1 cellular context compared by ENCODE assay signal in genomic region chrX:108091266-108091877, GRCh38.
TF ChIP-seq lines count a peak whose summit lies in the region.

Gene ATG4A, plus strand, starts transcription at chrX:108091778. Its CDS starts 49 bp downstream, at chrX:108091827.
A gene with protein sequence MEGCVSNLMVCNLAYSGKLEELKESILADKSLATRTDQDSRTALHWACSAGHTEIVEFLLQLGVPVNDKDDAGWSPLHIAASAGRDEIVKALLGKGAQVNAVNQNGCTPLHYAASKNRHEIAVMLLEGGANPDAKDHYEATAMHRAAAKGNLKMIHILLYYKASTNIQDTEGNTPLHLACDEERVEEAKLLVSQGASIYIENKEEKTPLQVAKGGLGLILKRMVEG (minus strand): TSS chrX:108091542. CDS start chrX:108091520, 22 bp downstream.

TF ChIP-seq in SK-N-SH treated with all-trans-retinoic acid at 6 μM for 48 hours, 23 proteins besides CTCF, POLR2A, EP300 and RAD21 (continued from another document):
- TF ChIP-seq PPARA (CRISPR knock-in tag; IDR thresholded peaks at IDR 0.05; ENCODE audit: borderline replicate concordance) (no peak), ZNF8 (CRISPR knock-in tag; IDR thresholded peaks at IDR 0.05) (no peak), PATZ1 (CRISPR knock-in tag; IDR thresholded peaks at IDR 0.05; ENCODE audit: borderline replicate concordance) (no peak)
TF ChIP-seq in SK-N-SH treated with all-trans-retinoic acid at 6 μM for 48 hours: peak in this region for 0.
